Comparison of ENCODE assay signal across 8 cellular contexts in genomic region chr1:151574575-151575529, GRCh38. TPM values are rescaled to one million over a fixed set of nuclear protein-coding genes. Genes with fewer than 3 reads are reported as not detected.
DNase-seq lines count a peak whose midpoint lies in the region; ATAC-seq and TF ChIP-seq lines count a peak whose summit lies in the region.

No MANE protein-coding gene starts in this region.

- H3K79me1 ChIP-seq in mesenchymal stem cell (replicated peaks; ENCODE audit: low read length, poor library complexity, severe bottlenecking) = peaks cover 24% of the 10 kb centered on the region

- H3K4me1 ChIP-seq in mesenchymal stem cell (ENCODE audit: control insufficient read depth, insufficient read depth, low read depth, low read length) = peaks cover 6% of the 10 kb centered on the region
- no peaks in the 10 kb centered on the region for H3K4me1 ChIP-seq in gastrocnemius medialis

- H3K4me3 ChIP-seq in AG10803 (ENCODE audit: low read length) (no peak overlapping the region), HFF-Myc (replicated peaks; ENCODE audit: low read depth, low read length) (no peak overlapping the region), mesenchymal stem cell (ENCODE audit: insufficient read depth in 1 of 2, low read depth in 1 of 2, low read length in 2 of 2) (no peak overlapping the region), gastrocnemius medialis (no peak overlapping the region)

- H2BK15ac ChIP-seq in mesenchymal stem cell (ENCODE audit: low read depth, poor library complexity, severe bottlenecking) = no peak overlapping the region

- H3K14ac ChIP-seq in mesenchymal stem cell (ENCODE audit: low read length in 2 of 2) = no peak overlapping the region

- no peak overlapping the region for H3K4ac ChIP-seq in mesenchymal stem cell (ENCODE audit: low read depth in 1 of 2, low read length in 2 of 2)

- no peak overlapping the region for H4K91ac ChIP-seq in mesenchymal stem cell (ENCODE audit: low read length)

- DNase-seq in AG10803 (ENCODE audit: low read depth) (peak; percentile 70), HFF-Myc (ENCODE audit: extremely low read depth, low read depth) (peak; percentile 43), amniotic epithelial cell (ENCODE audit: low read depth) (peak; percentile 52), mesenchymal stem cell (peak; percentile 44), gastrocnemius medialis (no peak), NOMO-1 treated with DMSO at 0.1 percent for 48 hours (lab: John Stamatoyannopoulos, UW; ENCODE audit: unreplicated experiment) (no peak), SHP77 (lab: John Stamatoyannopoulos, UW) (no peak), NCI-H69 (lab: John Stamatoyannopoulos, UW) (no peak)

- H3K27ac ChIP-seq in mesenchymal stem cell (ENCODE audit: low read length, poor library complexity, severe bottlenecking) = no peak overlapping the region
- no peak overlapping the region for H3K27ac ChIP-seq in gastrocnemius medialis

- TF ChIP-seq CTCF in AG10803 (conservative IDR thresholded peaks at IDR 0.05; ENCODE audit: low read length) (no peak), HFF-Myc (IDR thresholded peaks at IDR 0.05; ENCODE audit: low read depth, low read length, missing control alignments) (no peak), gastrocnemius medialis (IDR thresholded peaks at IDR 0.05 in 4 of 5, conservative IDR thresholded peaks at IDR 0.05 in 1 of 5) (no peak)

- H4K8ac ChIP-seq in mesenchymal stem cell (ENCODE audit: low read length) = no peak overlapping the region

- H2BK120ac ChIP-seq in mesenchymal stem cell (ENCODE audit: low read depth, low read length) = no peak overlapping the region

- 87% methylated on average over 12 of the region's 12 CpGs for WGBS in mesenchymal stem cell

- H3K18ac ChIP-seq in mesenchymal stem cell (ENCODE audit: low read depth in 1 of 2, low read length in 2 of 2) = no peak overlapping the region

- no peak overlapping the region for H2AK5ac ChIP-seq in mesenchymal stem cell (ENCODE audit: low read length, severe bottlenecking)

- H3K4me2 ChIP-seq in mesenchymal stem cell (ENCODE audit: low read length, poor library complexity, severe bottlenecking) = no peak overlapping the region

- no peak overlapping the region for H2BK12ac ChIP-seq in mesenchymal stem cell (ENCODE audit: low read length in 2 of 2)

- H3K23ac ChIP-seq in mesenchymal stem cell (ENCODE audit: low read length in 2 of 2) = no peak overlapping the region

- H3K9ac ChIP-seq in mesenchymal stem cell (ENCODE audit: low read length) = peak overlapping the region; percentile 67

- no peak for TF ChIP-seq POLR2A in gastrocnemius medialis (IDR thresholded peaks at IDR 0.05)

- H2AFZ ChIP-seq in mesenchymal stem cell (ENCODE audit: low read depth, low read length) = no peak overlapping the region

- H3K36me3 ChIP-seq in mesenchymal stem cell (ENCODE audit: control insufficient read depth in 1 of 2, insufficient read depth in 2 of 2, low read depth in 1 of 2, low read length in 2 of 2) (peaks cover 7 to 62% of the 10 kb centered on the region in 2 experiments), gastrocnemius medialis (no peaks in the 10 kb centered on the region)

- H3K27me3 ChIP-seq in mesenchymal stem cell (ENCODE audit: control insufficient read depth in 1 of 2, insufficient read depth in 1 of 2, low read length in 2 of 2) (no peaks in the 10 kb centered on the region), gastrocnemius medialis (no peaks in the 10 kb centered on the region)

- H3K9me3 ChIP-seq in mesenchymal stem cell (ENCODE audit: control insufficient read depth, low read length) (no peaks in the 10 kb centered on the region), gastrocnemius medialis (no peaks in the 10 kb centered on the region)

- in situ Hi-C loops in gastrocnemius medialis (cut with MboI; ENCODE audit: low sequenced_read_pairs in 4 of 4) = loop anchor here in 2 of 4 donors (25.0 kb wide), 1 partner anchor 262 kb away; the partner anchor contains the start of genes C2CD4D (in 2 of the 2) and RORC (in 2 of the 2)

- no peak overlapping the region for H2BK5ac ChIP-seq in mesenchymal stem cell (ENCODE audit: low read depth, low read length, poor library complexity, severe bottlenecking)

- intact Hi-C loops in gastrocnemius medialis (cut with DNase I; ENCODE audit: low total_unique reads) = no loop called here

- no peak for ATAC-seq in gastrocnemius medialis

RNA-seq across cellular contexts. Expression of gene TUFT1, which starts 34.7 kb away (rescaled TPM):
- polyA plus RNA-seq in mesenchymal stem cell (2013, experiment 1 of 2) = 5.8 TPM
- 6.0 TPM for polyA plus RNA-seq in mesenchymal stem cell (2013, experiment 2 of 2)
- total RNA-seq in gastrocnemius medialis = 1 to 10 TPM; 1.2 to 4.0 (median 2.7) TPM

RNA-seq across cellular contexts. Expression of gene SNX27, which starts 37.0 kb away (rescaled TPM):
- 19.7 TPM for polyA plus RNA-seq in mesenchymal stem cell (2013, experiment 1 of 2)
- 18.9 TPM for polyA plus RNA-seq in mesenchymal stem cell (2013, experiment 2 of 2)
- total RNA-seq in gastrocnemius medialis = 10 to 100 TPM; 37.0 to 43.7 (median 40.9) TPM

Comparison
In these comparisons a context has a peak if more than half of its experiments do, and no peak if none do; other contexts are left out.
1. DNase-seq: peak in AG10803 (single experiment), HFF-Myc (single experiment), amniotic epithelial cell (single experiment) and mesenchymal stem cell (single experiment); none in gastrocnemius medialis (0 of 2), NOMO-1 treated with DMSO at 0.1 percent for 48 hours (single experiment), SHP77 (0 of 2) and NCI-H69 (single experiment).